ENCODE assay signal across 1 cellular context in genomic region chr4:145034727-145035211, GRCh38.
TF ChIP-seq lines count a peak whose summit lies in the region.

No MANE protein-coding gene starts in this region.

TF ChIP-seq in GM23338, 12 proteins besides CTCF, POLR2A, EP300 and RAD21 (continued from another document):
- no peak for TF ChIP-seq ZNF462 (CRISPR knock-in tag; IDR thresholded peaks at IDR 0.05)
- TF ChIP-seq NANOG (IDR thresholded peaks at IDR 0.05; ENCODE audit: borderline replicate concordance): no peak
- no peak for TF ChIP-seq JUNB (IDR thresholded peaks at IDR 0.05; ENCODE audit: unreplicated experiment)
- TF ChIP-seq EZH2 (IDR thresholded peaks at IDR 0.05; ENCODE audit: low read depth, unreplicated experiment): no peak
- no peak for TF ChIP-seq ZNF331 (CRISPR knock-in tag; IDR thresholded peaks at IDR 0.05; ENCODE audit: low read depth)
- TF ChIP-seq REST (IDR thresholded peaks at IDR 0.05; ENCODE audit: unreplicated experiment): no peak
